17 cellular contexts compared by ENCODE assay signal in genomic region chr1:203667616-203668015, GRCh38. TPM values are rescaled to one million over a fixed set of nuclear protein-coding genes. Genes with fewer than 3 reads are reported as not detected.
A peak's percentile ranks its signal among the peaks of the same experiment; 100 is the strongest.
DNase-seq lines count a peak whose midpoint lies in the region; ATAC-seq, FAIRE-seq and TF ChIP-seq lines count a peak whose summit lies in the region.
"Had no signal": no experiment of that assay in that cellular context is flagged by ENCODE, and none has a peak within 500 bp of the region (broad histone marks: within the 10 kb centered on the region; RNA-seq: fewer than 3 reads in every experiment).

No MANE protein-coding gene starts in this region.

- no peaks in the 10 kb centered on the region for H3K27me3 Mint-ChIP-seq in CD4-positive, alpha-beta memory T cell
- no peaks in the 10 kb centered on the region for H3K27me3 Mint-ChIP-seq in astrocyte (ENCODE audit: low read depth, unreplicated experiment)

- no peaks in the 10 kb centered on the region for H3K9me3 ChIP-seq in CD4-positive, alpha-beta memory T cell (ENCODE audit: control insufficient read depth in 1 of 2, low read length in 2 of 2)
- H3K9me3 ChIP-seq in astrocyte (ENCODE audit: insufficient read depth, low read depth, low read length) (no peaks in the 10 kb centered on the region), right atrium auricular region (no peaks in the 10 kb centered on the region)
- H3K9me3 ChIP-seq: ovary had no signal

- FAIRE-seq in astrocyte (lab: Jason Lieb, UNC) = no peak
- FAIRE-seq: endometrium, islet of Langerhans had no signal

- no peak overlapping the region for H3K4me2 ChIP-seq in astrocyte (ENCODE audit: low read length)

- no peak overlapping the region for H3K9ac ChIP-seq in astrocyte (ENCODE audit: low read length)

- no peak overlapping the region for H3K27ac ChIP-seq in CD4-positive, alpha-beta memory T cell (ENCODE audit: low read depth, low read length)
- H3K27ac ChIP-seq in astrocyte (ENCODE audit: low read depth, low read length) = no peak overlapping the region
- H3K27ac ChIP-seq in right atrium auricular region = peak overlapping the region; percentile 66 to 92
- H3K27ac ChIP-seq in substantia nigra (ENCODE audit: low read depth, low read length, poor library complexity, severe bottlenecking) = no peak overlapping the region
- H3K27ac ChIP-seq: HL-60, ovary, SK-N-MC had no signal

- H3K4me3 ChIP-seq in CD4-positive, alpha-beta memory T cell (ENCODE audit: low read length in 2 of 2) = no peak overlapping the region
- H3K4me3 ChIP-seq in astrocyte (ENCODE audit: insufficient read depth, low read depth, low read length) (no peak overlapping the region), right atrium auricular region (no peak overlapping the region)
- H3K4me3 ChIP-seq: ovary, SK-N-MC had no signal

- H3K4me1 ChIP-seq in CD4-positive, alpha-beta memory T cell (ENCODE audit: insufficient read depth, low read length) = peaks cover 81% of the 10 kb centered on the region
- H3K4me1 ChIP-seq in astrocyte (ENCODE audit: insufficient read depth, low read length) (peaks cover 50% of the 10 kb centered on the region), right atrium auricular region (peaks cover 0 to 95% of the 10 kb centered on the region in 2 donors)

- peaks cover 18 to 38% of the 10 kb centered on the region in 2 donors for H3K36me3 Mint-ChIP-seq in CD4-positive, alpha-beta memory T cell
- H3K36me3 Mint-ChIP-seq in astrocyte (ENCODE audit: low read depth, unreplicated experiment) = peaks cover 3% of the 10 kb centered on the region

- H3K27me3 ChIP-seq in CD4-positive, alpha-beta memory T cell (ENCODE audit: insufficient read depth, low read length) = no peaks in the 10 kb centered on the region
- H3K27me3 ChIP-seq in astrocyte (ENCODE audit: insufficient read depth, low read length) (no peaks in the 10 kb centered on the region), right atrium auricular region (no peaks in the 10 kb centered on the region)
- H3K27me3 ChIP-seq: ovary had no signal

- POLR2A ChIA-PET in CD4-positive, alpha-beta memory T cell (lab: Charles Lee; ENCODE audit: partially characterized antibody) = interaction anchor here (1.0 to 3.1 kb wide), 2 partner anchors 15 to 36 kb away, joined by 3 to 11 read pairs; no protein-coding TSS in a partner anchor

- H3K79me2 ChIP-seq in astrocyte (ENCODE audit: insufficient read depth, low read length) = peaks cover 87% of the 10 kb centered on the region

- intact Hi-C loops in CD4-positive, alpha-beta memory T cell (cut with micrococcal nuclease) = no loop called here
- intact Hi-C loops in sciatic nerve (cut with DNase I) = no loop called here

- no peaks in the 10 kb centered on the region for H3K36me3 ChIP-seq in CD4-positive, alpha-beta memory T cell (ENCODE audit: insufficient read depth, low read length)
- no peaks in the 10 kb centered on the region for H3K36me3 ChIP-seq in astrocyte (ENCODE audit: insufficient read depth, low read length)
- H3K36me3 ChIP-seq in right atrium auricular region = no peaks in the 10 kb centered on the region
- H3K36me3 ChIP-seq: ovary had no signal

- CTCF ChIA-PET in CD4-positive, alpha-beta memory T cell (lab: Charles Lee; ENCODE audit: partially characterized antibody) = interaction anchor here (1.2 to 8.7 kb wide), 3 partner anchors 14 to 19 kb away, joined by 3 to 78 read pairs (median 3); no protein-coding TSS in a partner anchor

- no peaks in the 10 kb centered on the region for H3K9me3 Mint-ChIP-seq in CD4-positive, alpha-beta memory T cell
- peaks cover 2% of the 10 kb centered on the region for H3K9me3 Mint-ChIP-seq in astrocyte (ENCODE audit: unreplicated experiment)

- peak overlapping the region in 4 of 8 donors; percentile 12 to 55 (median 32) for H3K4me3 Mint-ChIP-seq in CD4-positive, alpha-beta memory T cell
- H3K4me3 Mint-ChIP-seq in astrocyte (ENCODE audit: unreplicated experiment) = peak overlapping the region; percentile 9

- peaks cover 37% of the 10 kb centered on the region for H4K20me1 ChIP-seq in astrocyte (ENCODE audit: insufficient read depth, low read length)

- no peak overlapping the region for H2AFZ ChIP-seq in astrocyte (ENCODE audit: low read depth, low read length)

- no peak for DNase-seq in CD4-positive, alpha-beta memory T cell
- no peak for DNase-seq in astrocyte (ENCODE audit: low read depth)
- DNase-seq in right atrium auricular region (ENCODE audit: low spot score) = no peak
- no peak for DNase-seq in sciatic nerve (ENCODE audit: low spot score)
- DNase-seq in AML-193 (lab: John Stamatoyannopoulos, UW) = no peak
- DNase-seq in H4 (ENCODE audit: low spot score) = no peak
- DNase-seq in activated naive CD4-positive, alpha-beta T cell (lab: John Stamatoyannopoulos, UW) = no peak
- no peak for DNase-seq in substantia nigra (lab: John Stamatoyannopoulos, UW)
- DNase-seq: activated CD4-positive, alpha-beta T cell treated with anti-CD3 and anti-CD28 coated beads, Interleukin-2, amount 50 U/mL, for 48 hours; C1 segment of cervical spinal cord; NCI-H1048; NCI-H748 treated with DMSO at 0.1 percent for 48 hours; ovary had no signal

- ATAC-seq in sciatic nerve = peak; percentile 50

- no peak for TF ChIP-seq CTCF in astrocyte (IDR thresholded peaks at IDR 0.05; ENCODE audit: insufficient read depth, low read depth, low read length)
- TF ChIP-seq CTCF in right atrium auricular region (IDR thresholded peaks at IDR 0.05) = no peak

- peak overlapping the region; percentile 12 to 93 (median 77) for H3K27ac Mint-ChIP-seq in CD4-positive, alpha-beta memory T cell
- peak overlapping the region; percentile 83 for H3K27ac Mint-ChIP-seq in astrocyte (ENCODE audit: unreplicated experiment)

- peaks cover 66 to 94% (median 79%) of the 10 kb centered on the region in 4 donors for H3K4me1 Mint-ChIP-seq in CD4-positive, alpha-beta memory T cell
- H3K4me1 Mint-ChIP-seq in astrocyte (ENCODE audit: low read depth, unreplicated experiment) = peaks cover 60% of the 10 kb centered on the region

RNA-seq across cellular contexts. Expression of gene ATP2B4, which starts 41.0 kb away (rescaled TPM):
- 10 to 100 TPM; 97.2 to 98.6 TPM for total RNA-seq in CD4-positive, alpha-beta memory T cell
- 10 to 100 TPM; 14.8 to 41.7 TPM for polyA plus RNA-seq in CD4-positive, alpha-beta memory T cell
- total RNA-seq in astrocyte = 103 and 114 TPM in 2 replicates
- total RNA-seq in right atrium auricular region = 100 to 1,000 TPM in 1 of 2 donors, 10 to 100 TPM in 1; 86.1 to 171 TPM
- 107 TPM for total RNA-seq in sciatic nerve
- 11.8 and 17.6 TPM in 2 replicates for total RNA-seq in H4 (2014; rRNA removed; shearing (Covaris generic))

Comparison
In these comparisons a context has a peak if more than half of its experiments do, and no peak if none do; other contexts are left out.
1. H3K27ac ChIP-seq: peak in right atrium auricular region (2 of 2); none in CD4-positive, alpha-beta memory T cell (single experiment), astrocyte (single experiment) and substantia nigra (single experiment).